Comparison of ENCODE assay signal across 8 cellular contexts in the genomic region with DNA sequence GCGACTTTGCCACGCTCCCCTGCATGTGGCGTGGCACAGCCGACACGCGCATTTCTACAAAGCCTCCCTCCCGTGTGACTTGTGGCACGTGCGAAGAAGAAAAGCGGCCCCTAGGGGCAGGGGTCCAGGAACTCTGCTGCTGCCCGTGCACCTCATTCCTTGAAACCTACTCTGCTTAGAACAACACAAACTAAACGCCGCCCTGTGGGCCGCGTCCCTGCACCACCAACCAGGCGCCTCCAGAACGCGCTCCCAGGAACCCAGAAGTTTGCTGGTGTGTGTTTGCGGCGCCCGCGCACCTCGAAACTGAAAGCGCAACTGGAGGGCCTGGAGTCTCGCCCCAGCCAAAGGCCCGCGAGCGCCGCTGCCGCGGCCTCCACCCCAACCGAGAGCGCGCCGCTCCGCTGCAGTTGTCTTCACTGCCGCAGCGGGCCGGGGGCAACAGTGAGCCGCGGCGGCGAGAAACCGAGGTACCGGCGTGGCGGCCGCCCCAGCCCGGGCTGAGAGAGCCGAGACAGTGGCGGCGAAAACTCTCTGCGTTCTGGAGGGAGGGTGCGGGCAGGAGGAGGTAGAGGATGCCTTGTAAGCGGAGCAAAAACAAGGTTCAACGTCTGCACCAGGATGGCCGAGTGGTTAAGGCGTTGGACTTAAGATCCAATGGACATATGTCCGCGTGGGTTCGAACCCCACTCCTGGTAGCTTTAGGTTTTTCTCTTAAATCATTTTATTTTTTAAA.
DNase-seq lines count a peak whose midpoint lies in the region; ATAC-seq and TF ChIP-seq lines count a peak whose summit lies in the region.

No MANE protein-coding gene starts in this region.

- peaks cover 0 to 4% of the 10 kb centered on the region in 2 donors for H3K9me3 Mint-ChIP-seq in activated naive CD4-positive, alpha-beta T cell treated with anti-CD3 and anti-CD28 coated beads, Interleukin-2, amount 50 U/mL, for 72 hours

- no peaks in the 10 kb centered on the region for H3K36me3 ChIP-seq in SK-N-MC (ENCODE audit: insufficient read depth, low read length)

- H3K27ac ChIP-seq in SK-N-MC = peak overlapping the region; percentile 90
- peak overlapping the region; percentile 91 for H3K27ac ChIP-seq in temporal lobe (ENCODE audit: low read depth, low read length)

- H3K4me3 ChIP-seq in GM12864 (ENCODE audit: low read depth, low read length) (peak overlapping the region; percentile 82), SK-N-MC (peak overlapping the region; percentile 79)

- H3K9ac ChIP-seq in SK-N-MC (ENCODE audit: insufficient read length) = peak overlapping the region; percentile 83

- peaks cover 6 to 9% of the 10 kb centered on the region in 2 donors for H3K36me3 Mint-ChIP-seq in activated naive CD4-positive, alpha-beta T cell treated with anti-CD3 and anti-CD28 coated beads, Interleukin-2, amount 50 U/mL, for 72 hours

- ATAC-seq in HG02610 (IDR thresholded peaks at IDR 0.05; ENCODE audit: unreplicated experiment) = peak; percentile 91
- ATAC-seq in activated naive CD4-positive, alpha-beta T cell treated with anti-CD3 and anti-CD28 coated beads, Interleukin-2, amount 50 U/mL, for 72 hours = peak; percentile 93

- H3K9me3 ChIP-seq in SK-N-MC (ENCODE audit: low read depth, low read length) = no peaks in the 10 kb centered on the region

- peak overlapping the region; percentile 99 to 100 for H3K27ac Mint-ChIP-seq in activated naive CD4-positive, alpha-beta T cell treated with anti-CD3 and anti-CD28 coated beads, Interleukin-2, amount 50 U/mL, for 72 hours

- peak; percentile 73 for TF ChIP-seq CTCF in GM12864 (IDR thresholded peaks at IDR 0.05; ENCODE audit: low read depth, low read length, missing control alignments)

- DNase-seq in GM12864 (ENCODE audit: low read depth) = peak; percentile 84
- peak; percentile 82 for DNase-seq in NCI-H1048 (lab: John Stamatoyannopoulos, UW)
- peak; percentile 80 for DNase-seq in SK-N-MC (ENCODE audit: low read depth, low spot score)
- peak; percentile 88 to 93 for DNase-seq in activated naive CD4-positive, alpha-beta T cell treated with anti-CD3 and anti-CD28 coated beads, Interleukin-2, amount 50 U/mL, for 72 hours (ENCODE audit: low spot score in 2 of 2)
- DNase-seq in glomerular endothelial cell (ENCODE audit: extremely low read depth, low read depth, low spot score) = peak; percentile 93
- peak; percentile 90 for DNase-seq in occipital lobe (lab: John Stamatoyannopoulos, UW)

Comparison
In these comparisons a context has a peak if more than half of its experiments do, and no peak if none do; other contexts are left out.
1. Peak in every context shown above with its lines: DNase-seq, ATAC-seq, H3K4me3 ChIP-seq and H3K27ac ChIP-seq.